In genomic region chr18:48310353-48310752, GRCh38 we compare ENCODE assay signal across 14 cellular contexts.
DNase-seq lines count a peak whose midpoint lies in the region; TF ChIP-seq lines count a peak whose summit lies in the region.
"Had no signal": no experiment of that assay in that cellular context is flagged by ENCODE, and none has a peak within 500 bp of the region (broad histone marks: within the 10 kb centered on the region; RNA-seq: fewer than 3 reads in every experiment).

No MANE protein-coding gene starts in this region.

- no peak overlapping the region for H2AFZ ChIP-seq in neuronal stem cell (ENCODE audit: low read length)
- H2AFZ ChIP-seq: GM23338 had no signal

- H3K9me3 ChIP-seq in SK-N-MC (ENCODE audit: low read depth, low read length) (no peaks in the 10 kb centered on the region), neuronal stem cell (replicated peaks in 1 of 2; ENCODE audit: control insufficient read depth in 2 of 2, insufficient read depth in 1 of 2, low read depth in 1 of 2, low read length in 2 of 2) (no peaks in the 10 kb centered on the region), thyroid gland (no peaks in the 10 kb centered on the region)
- H3K9me3 ChIP-seq: A549, BLaER1 had no signal

- no peak overlapping the region for H3K4ac ChIP-seq in neuronal stem cell (ENCODE audit: low read length)

- no peak overlapping the region for H4K8ac ChIP-seq in neuronal stem cell (ENCODE audit: low read depth, low read length)

- H3K4me1 ChIP-seq in neuronal stem cell (ENCODE audit: control insufficient read depth in 2 of 2, insufficient read depth in 1 of 2, low read depth in 1 of 2, low read length in 2 of 2): peaks cover 0 to 30% of the 10 kb centered on the region in 2 donors
- peaks cover 32 to 43% of the 10 kb centered on the region in 2 donors for H3K4me1 ChIP-seq in thyroid gland
- H3K4me1 ChIP-seq: A549 had no signal

- H3K4me1 Mint-ChIP-seq in CD14-positive monocyte: no peaks in the 10 kb centered on the region

- H3K23ac ChIP-seq in neuronal stem cell (ENCODE audit: low read depth, low read length, poor library complexity): no peak overlapping the region

- H2BK120ac ChIP-seq in neuronal stem cell (ENCODE audit: low read depth, low read length): no peak overlapping the region

- H3K27me3 Mint-ChIP-seq in CD14-positive monocyte (ENCODE audit: low read depth in 3 of 3): peaks cover 12 to 19% (median 14%) of the 10 kb centered on the region in 3 donors

- no peak overlapping the region for H3K4me3 ChIP-seq in SK-N-MC
- no peak overlapping the region for H3K4me3 ChIP-seq in neuronal stem cell (ENCODE audit: low read length in 2 of 2)
- H3K4me3 ChIP-seq in thyroid gland (replicated peaks in 1 of 3): no peak overlapping the region
- H3K4me3 ChIP-seq: A549, BLaER1, GM23338 had no signal

- H3K14ac ChIP-seq in neuronal stem cell (ENCODE audit: low read length): no peak overlapping the region

- H3K79me1 ChIP-seq in neuronal stem cell (ENCODE audit: low read depth, low read length): no peaks in the 10 kb centered on the region

- H3K9ac ChIP-seq in SK-N-MC (ENCODE audit: insufficient read length) (no peak overlapping the region), neuronal stem cell (ENCODE audit: low read depth, low read length, poor library complexity) (no peak overlapping the region)
- H3K9ac ChIP-seq: BLaER1 had no signal

- TF ChIP-seq CTCF in thyroid gland (IDR thresholded peaks at IDR 0.05) (no peak), CD14-positive monocyte (IDR thresholded peaks at IDR 0.05) (no peak)

- no CpG with 5 or more reads among the region's 6 CpGs for WGBS in neuronal stem cell (ENCODE audit: extremely low coverage in 2 of 2, insufficient read length in 2 of 2, insufficient replicate concordance in 1 of 2), 2 donors
- 78 to 85% methylated on average over 6 of the region's 6 CpGs for WGBS in thyroid gland, 2 donors

- H3K36me3 Mint-ChIP-seq in CD14-positive monocyte: no peaks in the 10 kb centered on the region
- H3K36me3 Mint-ChIP-seq: CD8-positive, alpha-beta T cell had no signal

- no peak for TF ChIP-seq POLR2A in thyroid gland (IDR thresholded peaks at IDR 0.05)

- intact Hi-C loops in thyroid gland (cut with DNase I) (no loop called here), CD14-positive monocyte (cut with micrococcal nuclease) (no loop called here)

- peak overlapping the region; percentile 50 for H3K27ac ChIP-seq in SK-N-MC
- no peak overlapping the region for H3K27ac ChIP-seq in neuronal stem cell (replicated peaks; ENCODE audit: low read length)
- H3K27ac ChIP-seq in thyroid gland: peak overlapping the region; percentile 34 to 69 (median 64)
- H3K27ac ChIP-seq: 22Rv1, A549, BLaER1 had no signal

- no peaks in the 10 kb centered on the region for H3K27me3 ChIP-seq in neuronal stem cell (ENCODE audit: control insufficient read depth in 3 of 3, insufficient read depth in 3 of 3, low read depth in 1 of 3, low read length in 3 of 3)
- no peaks in the 10 kb centered on the region for H3K27me3 ChIP-seq in thyroid gland
- H3K27me3 ChIP-seq: BLaER1 had no signal

- no peak overlapping the region for H2AK5ac ChIP-seq in neuronal stem cell (ENCODE audit: low read depth, low read length)

- H3K9me3 Mint-ChIP-seq in CD14-positive monocyte: no peaks in the 10 kb centered on the region
- H3K9me3 Mint-ChIP-seq: CD8-positive, alpha-beta T cell; GM23338 had no signal

- H3K18ac ChIP-seq in neuronal stem cell (ENCODE audit: low read length): peak overlapping the region; percentile 20

- no peak overlapping the region for H3K27ac Mint-ChIP-seq in CD14-positive monocyte
- H3K27ac Mint-ChIP-seq: CD8-positive, alpha-beta T cell; GM23338 had no signal

- no peaks in the 10 kb centered on the region for H3K36me3 ChIP-seq in SK-N-MC (ENCODE audit: insufficient read depth, low read length)
- H3K36me3 ChIP-seq in neuronal stem cell (replicated peaks in 1 of 2; ENCODE audit: control insufficient read depth in 2 of 2, insufficient read depth in 2 of 2, low read length in 2 of 2): no peaks in the 10 kb centered on the region
- H3K36me3 ChIP-seq in thyroid gland: no peaks in the 10 kb centered on the region
- H3K36me3 ChIP-seq: BLaER1 had no signal

- no peak overlapping the region for H2BK5ac ChIP-seq in neuronal stem cell (ENCODE audit: low read length)

- no peak overlapping the region for H4K91ac ChIP-seq in neuronal stem cell (ENCODE audit: low read depth, low read length, poor library complexity)

- DNase-seq in NCI-H2171 treated with DMSO at 0.1 percent for 48 hours (lab: John Stamatoyannopoulos, UW): peak; percentile 38
- DNase-seq in NCI-H2171 (lab: John Stamatoyannopoulos, UW): no peak
- no peak for DNase-seq in SK-N-MC (ENCODE audit: low read depth, low spot score)
- DNase-seq in neuronal stem cell (ENCODE audit: low spot score): no peak
- DNase-seq in thyroid gland: no peak
- DNase-seq in CD14-positive monocyte (ENCODE audit: low spot score): no peak
- DNase-seq in NCI-H510A (lab: John Stamatoyannopoulos, UW): no peak
- DNase-seq: CD8-positive, alpha-beta T cell; COR-L47; HCEC 1CT had no signal

- no peak overlapping the region for H2BK15ac ChIP-seq in neuronal stem cell (ENCODE audit: low read length)

- no peak overlapping the region for H3K4me2 ChIP-seq in neuronal stem cell (ENCODE audit: insufficient read depth, low read length, poor library complexity, severe bottlenecking)
- H3K4me2 ChIP-seq: A549, BLaER1, GM23338 had no signal

- no peak overlapping the region for H2BK12ac ChIP-seq in neuronal stem cell (ENCODE audit: low read length)

- no peak overlapping the region for H3K4me3 Mint-ChIP-seq in CD14-positive monocyte
- H3K4me3 Mint-ChIP-seq: CD8-positive, alpha-beta T cell; GM23338 had no signal
